In genomic region chr12:48104531-48104930, GRCh38 we compare ENCODE assay signal across 9 cellular contexts. TPM values are rescaled to one million over a fixed set of nuclear protein-coding genes. Genes with fewer than 3 reads are reported as not detected.
DNase-seq lines count a peak whose midpoint lies in the region; ATAC-seq, FAIRE-seq and TF ChIP-seq lines count a peak whose summit lies in the region.
"Had no signal": no experiment of that assay in that cellular context is flagged by ENCODE, and none has a peak within 500 bp of the region (broad histone marks: within the 10 kb centered on the region; RNA-seq: fewer than 3 reads in every experiment).

No MANE protein-coding gene starts in this region.

- no peak overlapping the region for H3K27ac ChIP-seq in HepG2 (ENCODE audit: extremely low read length, insufficient read depth, low read length)
- H3K27ac ChIP-seq in right lobe of liver, result no peak overlapping the region

- peaks cover 35% of the 10 kb centered on the region for H3K79me2 ChIP-seq in HepG2 (ENCODE audit: insufficient read depth, low read length)

- peak overlapping the region; percentile 96 for H3K4me3 Mint-ChIP-seq in activated CD8-positive, alpha-beta T cell treated with anti-CD3 and anti-CD28 coated beads for 36 hours
- H3K4me3 Mint-ChIP-seq in immature natural killer cell, result peak overlapping the region; percentile 87 to 98 (median 94)

- no peaks in the 10 kb centered on the region for H3K9me3 Mint-ChIP-seq in activated CD8-positive, alpha-beta T cell treated with anti-CD3 and anti-CD28 coated beads for 36 hours
- H3K9me3 Mint-ChIP-seq in immature natural killer cell, result no peaks in the 10 kb centered on the region

- H3K36me3 ChIP-seq in HepG2 (replicated peaks in 1 of 2; ENCODE audit: control insufficient read depth in 1 of 2, insufficient read depth in 2 of 2, low read length in 2 of 2), result no peaks in the 10 kb centered on the region
- no peaks in the 10 kb centered on the region for H3K36me3 ChIP-seq in right lobe of liver

- no peak overlapping the region for H2AFZ ChIP-seq in HepG2 (ENCODE audit: low read length)

- TF ChIP-seq CTCF in HepG2 (CRISPR knock-in tag; IDR thresholded peaks at IDR 0.05) (no peak), right lobe of liver (IDR thresholded peaks at IDR 0.05) (no peak)
- no peak for TF ChIP-seq CTCF in activated CD8-positive, alpha-beta T cell treated with anti-CD3 and anti-CD28 coated beads for 36 hours (IDR thresholded peaks at IDR 0.05)

- no peak for ATAC-seq in HepG2
- ATAC-seq in right lobe of liver, result no peak
- no peak for ATAC-seq in activated CD8-positive, alpha-beta T cell treated with anti-CD3 and anti-CD28 coated beads for 36 hours

- FAIRE-seq in HepG2 (lab: Jason Lieb, UNC), result no peak

- H3K4me3 ChIP-seq in HepG2 (replicated peaks in 1 of 3; ENCODE audit: insufficient read depth in 1 of 3, low read depth in 2 of 3, low read length in 3 of 3), result peak overlapping the region; percentile 85 to 95 (median 89); a peak in 5 of 6 replicates
- H3K4me3 ChIP-seq in right lobe of liver, result peak overlapping the region in 1 of 3 donors; percentile 85

- peak overlapping the region; percentile 93 for H3K27ac Mint-ChIP-seq in activated CD8-positive, alpha-beta T cell treated with anti-CD3 and anti-CD28 coated beads for 36 hours
- peak overlapping the region; percentile 93 to 97 (median 94) for H3K27ac Mint-ChIP-seq in immature natural killer cell

- CTCF ChIA-PET in HepG2 (lab: Yijun Ruan, JAX; ENCODE audit: low intra/inter-chr PET ratio, low total read pairs), result no interaction called here
- CTCF ChIA-PET in activated CD8-positive, alpha-beta T cell treated with anti-CD3 and anti-CD28 coated beads for 36 hours (lab: Charles Lee), result interaction anchor here (2.7 kb wide), 1 partner anchor 85 kb away, joined by 12 read pairs; no protein-coding TSS in a partner anchor

- intact Hi-C loops in HepG2 (cut with micrococcal nuclease; ENCODE audit: unreplicated experiment), result loop anchor here (10.0 kb wide), 1 partner anchor 100 kb away; the partner anchor contains the start of gene COL2A1
- intact Hi-C loops in right lobe of liver (cut with DNase I), result no loop called here
- intact Hi-C loops in activated CD8-positive, alpha-beta T cell treated with anti-CD3 and anti-CD28 coated beads for 36 hours (cut with micrococcal nuclease), result loop anchor here (2.0 kb wide), 1 partner anchor 52 kb away; the partner anchor contains the start of gene ASB8

- H3K4me1 Mint-ChIP-seq in activated CD8-positive, alpha-beta T cell treated with anti-CD3 and anti-CD28 coated beads for 36 hours (ENCODE audit: low read depth), result peaks cover 50% of the 10 kb centered on the region
- H3K4me1 Mint-ChIP-seq in immature natural killer cell, result peaks cover 32 to 44% of the 10 kb centered on the region in 2 donors

- H3K9me3 ChIP-seq in HepG2 (ENCODE audit: low read length), result no peaks in the 10 kb centered on the region
- no peaks in the 10 kb centered on the region for H3K9me3 ChIP-seq in right lobe of liver

- TF ChIP-seq POLR2A in HepG2 (IDR thresholded peaks at IDR 0.05; ENCODE audit: insufficient read depth in 1 of 2, low read depth in 2 of 2, low read length in 2 of 2), result no peak
- no peak for TF ChIP-seq POLR2A in right lobe of liver (IDR thresholded peaks at IDR 0.05)

- peak overlapping the region; percentile 96; the same call in 1 of the 2 replicates for H3K9ac ChIP-seq in HepG2 (ENCODE audit: insufficient read depth, low read depth, low read length)

- no peak for TF ChIP-seq EP300 in HepG2 (IDR thresholded peaks at IDR 0.05; ENCODE audit: low read depth in 2 of 2, low read length in 2 of 2)
- TF ChIP-seq EP300 in HepG2 (CRISPR knock-in tag; IDR thresholded peaks at IDR 0.05; ENCODE audit: borderline replicate concordance), result no peak

- BruUV-seq in HepG2 (replicated peaks; lab: Mats Ljungman, UMichigan), result TSS peak; percentile 59

- POLR2A ChIA-PET in HepG2 (lab: Yijun Ruan, JAX), result no interaction called here
- POLR2A ChIA-PET in activated CD8-positive, alpha-beta T cell treated with anti-CD3 and anti-CD28 coated beads for 36 hours (lab: Charles Lee), result interaction anchor here (0.7 to 3.5 kb wide), 3 partner anchors 14 to 174 kb away, joined by 3 to 25 read pairs (median 4); partner anchors contain the start of gene ASB8

- H3K27me3 ChIP-seq in HepG2 (ENCODE audit: control insufficient read depth in 1 of 2, insufficient read depth in 2 of 2, low read length in 2 of 2) (no peaks in the 10 kb centered on the region; a peak in 1 of 5 replicates), right lobe of liver (no peaks in the 10 kb centered on the region)

- no peaks in the 10 kb centered on the region for H3K27me3 Mint-ChIP-seq in activated CD8-positive, alpha-beta T cell treated with anti-CD3 and anti-CD28 coated beads for 36 hours
- H3K27me3 Mint-ChIP-seq in immature natural killer cell (ENCODE audit: low read depth in 3 of 3), result peaks cover 7 to 13% (median 11%) of the 10 kb centered on the region in 3 donors

- 75% methylated on average over 4 of the region's 4 CpGs for WGBS in HepG2 (ENCODE audit: low lambda C conversion rate)
- WGBS in right lobe of liver (ENCODE audit: insufficient coverage, low coverage, low lambda C conversion rate, missing lambda C conversion rate), result 57% methylated on average over 4 of the region's 4 CpGs

- H4K20me1 ChIP-seq in HepG2 (ENCODE audit: insufficient read depth, low read length), result no peaks in the 10 kb centered on the region

- TF ChIP-seq RAD21 in HepG2 (CRISPR knock-in tag; IDR thresholded peaks at IDR 0.05), result no peak

- DNase-seq in HepG2 (ENCODE audit: low spot score) (no peak), right lobe of liver (no peak), immature natural killer cell (no peak), NCI-H226 (no peak), A172 (ENCODE audit: low spot score) (no peak), NCI-H146 treated with DMSO at 0.1 percent for 48 hours (lab: John Stamatoyannopoulos, UW; ENCODE audit: unreplicated experiment) (no peak), ACHN (no peak)
- no peak for DNase-seq in activated CD8-positive, alpha-beta T cell treated with anti-CD3 and anti-CD28 coated beads for 36 hours
- DNase-seq: NCI-H187 had no signal

- peaks cover 25% of the 10 kb centered on the region for H3K4me1 ChIP-seq in HepG2 (ENCODE audit: insufficient read depth, low read length)
- H3K4me1 ChIP-seq in right lobe of liver, result peaks cover 0 to 14% (median 6%) of the 10 kb centered on the region in 4 donors

- H3K4me2 ChIP-seq in HepG2 (ENCODE audit: low read depth, low read length), result peak overlapping the region; percentile 84

- peaks cover 6% of the 10 kb centered on the region for H3K36me3 Mint-ChIP-seq in activated CD8-positive, alpha-beta T cell treated with anti-CD3 and anti-CD28 coated beads for 36 hours (ENCODE audit: low read depth)
- H3K36me3 Mint-ChIP-seq in immature natural killer cell, result no peaks in the 10 kb centered on the region

- in situ Hi-C loops in HepG2 (cut with HindIII; ENCODE audit: extremely low pct_ligation_motif_present, low pct_unique_long_range_greater_than_20kb) (no loop called here), ACHN (cut with HindIII; ENCODE audit: low pct_ligation_motif_present, low pct_unique_long_range_greater_than_20kb, low sequenced_read_pairs) (no loop called here)

RNA-seq across cellular contexts. Expression of gene SENP1, which starts 1.3 kb away (rescaled TPM):
- total RNA-seq in HepG2 (2016; rRNA removed; fragmentation: Illumina TruSeq; extraction: Trizol), result 20.2 and 25.3 TPM in 2 replicates
- total RNA-seq in HepG2 (2016; cell fraction: cytosol; rRNA removed; fragmentation: Illumina TruSeq; extraction: Trizol; ENCODE audit: low read depth), result 13.5 and 17.7 TPM in 2 replicates
- total RNA-seq in HepG2 (2016; cell fraction: insoluble cytoplasmic fraction; rRNA removed; fragmentation: Illumina TruSeq; extraction: Trizol), result 18.9 and 26.5 TPM in 2 replicates
- total RNA-seq in HepG2 (2016; cell fraction: membrane; rRNA removed; fragmentation: Illumina TruSeq; extraction: Trizol), result 20.1 and 21.6 TPM in 2 replicates
- 17.7 and 21.1 TPM in 2 replicates for total RNA-seq in HepG2 (2016; cell fraction: nucleus; rRNA removed; fragmentation: Illumina TruSeq; extraction: Trizol)
- polyA plus RNA-seq in HepG2 (2011; rRNA removed), result 9.6 and 14.0 TPM in 2 replicates
- polyA plus RNA-seq in HepG2 (2011; cell fraction: cytosol; rRNA removed), result 4.4 and 6.7 TPM in 2 replicates
- 4.4 and 4.5 TPM in 2 replicates for polyA plus RNA-seq in HepG2 (2011; cell fraction: nucleus; rRNA removed)
- polyA plus RNA-seq in HepG2 (2012), result 4.5 and 6.5 TPM in 2 replicates
- polyA plus RNA-seq in HepG2 (2016; cell fraction: cytosol; fragmentation: Illumina TruSeq; extraction: Trizol; ENCODE audit: low read depth), result 1.7 and 1.8 TPM in 2 replicates
- polyA plus RNA-seq in HepG2 (2016; cell fraction: insoluble cytoplasmic fraction; fragmentation: Illumina TruSeq; extraction: Trizol; ENCODE audit: low read depth), result 20.0 and 22.8 TPM in 2 replicates
- 7.5 and 7.8 TPM in 2 replicates for polyA plus RNA-seq in HepG2 (2016; cell fraction: membrane; fragmentation: Illumina TruSeq; extraction: Trizol; ENCODE audit: low read depth)
- polyA plus RNA-seq in HepG2 (2016; cell fraction: nucleus; fragmentation: Illumina TruSeq; extraction: Trizol; ENCODE audit: insufficient read depth, low read depth), result 15.1 and 16.2 TPM in 2 replicates
- polyA minus RNA-seq in HepG2 (2011; rRNA and poly(A)+ RNA removed; ENCODE audit: low replicate concordance), result 8.9 and 48.8 TPM in 2 replicates
- polyA minus RNA-seq in HepG2 (2011; cell fraction: cytosol; rRNA and poly(A)+ RNA removed), result 10.4 and 11.8 TPM in 2 replicates
- polyA minus RNA-seq in HepG2 (2011; cell fraction: nucleus; rRNA and poly(A)+ RNA removed), result 31.7 and 39.7 TPM in 2 replicates
- 1 to 10 TPM; 3.6 to 6.5 (median 5.1) TPM for total RNA-seq in right lobe of liver
- 10 to 100 TPM; 39.8 to 40.2 TPM for total RNA-seq in activated CD8-positive, alpha-beta T cell treated with anti-CD3 and anti-CD28 coated beads for 36 hours
- 10 to 100 TPM in 1 of 3 donors, 1 to 10 TPM in 2; 4.0 to 14.6 (median 8.5) TPM for polyA plus RNA-seq in immature natural killer cell
- 27.3 and 32.7 TPM in 2 replicates for total RNA-seq in A172 (2014; rRNA removed; shearing (Covaris generic))

RNA-seq across cellular contexts. Expression of gene PFKM, which starts 14.6 kb away (rescaled TPM):
- total RNA-seq in HepG2 (2016; rRNA removed; fragmentation: Illumina TruSeq; extraction: Trizol) (1.4 and 2.4 TPM in 2 replicates), right lobe of liver (1 to 10 TPM; 4.6 to 8.9 (median 7.8) TPM)
- 0.44 and 0.61 TPM in 2 replicates for total RNA-seq in HepG2 (2016; cell fraction: cytosol; rRNA removed; fragmentation: Illumina TruSeq; extraction: Trizol; ENCODE audit: low read depth)
- 2.2 and 2.4 TPM in 2 replicates for total RNA-seq in HepG2 (2016; cell fraction: insoluble cytoplasmic fraction; rRNA removed; fragmentation: Illumina TruSeq; extraction: Trizol)
- total RNA-seq in HepG2 (2016; cell fraction: membrane; rRNA removed; fragmentation: Illumina TruSeq; extraction: Trizol), result 0.48 and 0.77 TPM in 2 replicates
- total RNA-seq in HepG2 (2016; cell fraction: nucleus; rRNA removed; fragmentation: Illumina TruSeq; extraction: Trizol), result 2.4 and 2.6 TPM in 2 replicates
- polyA plus RNA-seq in HepG2 (2011; rRNA removed) (1.9 and 4.3 TPM in 2 replicates), immature natural killer cell (1 to 10 TPM; 2.0 to 2.7 (median 2.7) TPM)
- polyA plus RNA-seq in HepG2 (2011; cell fraction: cytosol; rRNA removed), result 1.2 and 2.3 TPM in 2 replicates
- polyA plus RNA-seq in HepG2 (2011; cell fraction: nucleus; rRNA removed), result 6.0 and 7.7 TPM in 2 replicates
- 3.0 and 3.6 TPM in 2 replicates for polyA plus RNA-seq in HepG2 (2012)
- polyA plus RNA-seq in HepG2 (2016; cell fraction: cytosol; fragmentation: Illumina TruSeq; extraction: Trizol; ENCODE audit: low read depth), result 0.18 and 0.24 TPM in 2 replicates
- polyA plus RNA-seq in HepG2 (2016; cell fraction: insoluble cytoplasmic fraction; fragmentation: Illumina TruSeq; extraction: Trizol; ENCODE audit: low read depth), result 0.81 and 1.2 TPM in 2 replicates
- polyA plus RNA-seq in HepG2 (2016; cell fraction: membrane; fragmentation: Illumina TruSeq; extraction: Trizol; ENCODE audit: low read depth), result 0.40 and 0.65 TPM in 2 replicates
- polyA plus RNA-seq in HepG2 (2016; cell fraction: nucleus; fragmentation: Illumina TruSeq; extraction: Trizol; ENCODE audit: insufficient read depth, low read depth), result 1.8 and 2.6 TPM in 2 replicates
- 5.0 and 177 TPM in 2 replicates for polyA minus RNA-seq in HepG2 (2011; rRNA and poly(A)+ RNA removed; ENCODE audit: low replicate concordance)
- polyA minus RNA-seq in HepG2 (2011; cell fraction: cytosol; rRNA and poly(A)+ RNA removed), result 2.4 and 4.5 TPM in 2 replicates
- 2.8 and 3.9 TPM in 2 replicates for polyA minus RNA-seq in HepG2 (2011; cell fraction: nucleus; rRNA and poly(A)+ RNA removed)
- 10 to 100 TPM; 59.7 to 65.8 TPM for total RNA-seq in activated CD8-positive, alpha-beta T cell treated with anti-CD3 and anti-CD28 coated beads for 36 hours
- total RNA-seq in A172 (2014; rRNA removed; shearing (Covaris generic)), result 71.9 and 73.6 TPM in 2 replicates

RNA-seq across cellular contexts. Expression of gene ASB8, which starts 52.8 kb away (rescaled TPM):
- total RNA-seq in HepG2 (2016; rRNA removed; fragmentation: Illumina TruSeq; extraction: Trizol) (15.5 and 17.5 TPM in 2 replicates), right lobe of liver (10 to 100 TPM; 17.7 to 29.3 (median 21.6) TPM)
- total RNA-seq in HepG2 (2016; cell fraction: cytosol; rRNA removed; fragmentation: Illumina TruSeq; extraction: Trizol; ENCODE audit: low read depth), result 3.7 and 4.4 TPM in 2 replicates
- 14.4 and 19.5 TPM in 2 replicates for total RNA-seq in HepG2 (2016; cell fraction: insoluble cytoplasmic fraction; rRNA removed; fragmentation: Illumina TruSeq; extraction: Trizol)
- total RNA-seq in HepG2 (2016; cell fraction: membrane; rRNA removed; fragmentation: Illumina TruSeq; extraction: Trizol), result 12.2 and 12.3 TPM in 2 replicates
- total RNA-seq in HepG2 (2016; cell fraction: nucleus; rRNA removed; fragmentation: Illumina TruSeq; extraction: Trizol), result 8.2 and 9.7 TPM in 2 replicates
- polyA plus RNA-seq in HepG2 (2011; rRNA removed) (14.0 and 14.9 TPM in 2 replicates), immature natural killer cell (100 to 1,000 TPM in 1 of 3 donors, 10 to 100 TPM in 2; 68.0 to 140 (median 84.2) TPM)
- polyA plus RNA-seq in HepG2 (2011; cell fraction: cytosol; rRNA removed), result 11.7 and 13.2 TPM in 2 replicates
- polyA plus RNA-seq in HepG2 (2011; cell fraction: nucleus; rRNA removed), result 10.4 and 13.2 TPM in 2 replicates
- 11.7 and 15.8 TPM in 2 replicates for polyA plus RNA-seq in HepG2 (2012)
- polyA plus RNA-seq in HepG2 (2016; cell fraction: cytosol; fragmentation: Illumina TruSeq; extraction: Trizol; ENCODE audit: low read depth), result 2.4 and 2.6 TPM in 2 replicates
- polyA plus RNA-seq in HepG2 (2016; cell fraction: insoluble cytoplasmic fraction; fragmentation: Illumina TruSeq; extraction: Trizol; ENCODE audit: low read depth), result 17.1 and 20.4 TPM in 2 replicates
- 5.8 and 6.7 TPM in 2 replicates for polyA plus RNA-seq in HepG2 (2016; cell fraction: membrane; fragmentation: Illumina TruSeq; extraction: Trizol; ENCODE audit: low read depth)
- 17.2 and 17.5 TPM in 2 replicates for polyA plus RNA-seq in HepG2 (2016; cell fraction: nucleus; fragmentation: Illumina TruSeq; extraction: Trizol; ENCODE audit: insufficient read depth, low read depth)
- polyA minus RNA-seq in HepG2 (2011; rRNA and poly(A)+ RNA removed; ENCODE audit: low replicate concordance), result 16.9 and 50.8 TPM in 2 replicates
- polyA minus RNA-seq in HepG2 (2011; cell fraction: cytosol; rRNA and poly(A)+ RNA removed), result 13.0 and 14.5 TPM in 2 replicates
- polyA minus RNA-seq in HepG2 (2011; cell fraction: nucleus; rRNA and poly(A)+ RNA removed), result 17.1 and 25.0 TPM in 2 replicates
- total RNA-seq in activated CD8-positive, alpha-beta T cell treated with anti-CD3 and anti-CD28 coated beads for 36 hours, result 10 to 100 TPM; 20.9 to 27.2 TPM
- 15.4 and 17.2 TPM in 2 replicates for total RNA-seq in A172 (2014; rRNA removed; shearing (Covaris generic))

Comparison
In these comparisons a context has a peak if more than half of its experiments do, and no peak if none do; other contexts are left out.
1. intact Hi-C loops: an anchor here in HepG2 (10.0 kb wide) and activated CD8-positive, alpha-beta T cell treated with anti-CD3 and anti-CD28 coated beads for 36 hours (2.0 kb wide); none called in right lobe of liver.